17 cellular contexts compared by ENCODE assay signal in the genomic region with DNA sequence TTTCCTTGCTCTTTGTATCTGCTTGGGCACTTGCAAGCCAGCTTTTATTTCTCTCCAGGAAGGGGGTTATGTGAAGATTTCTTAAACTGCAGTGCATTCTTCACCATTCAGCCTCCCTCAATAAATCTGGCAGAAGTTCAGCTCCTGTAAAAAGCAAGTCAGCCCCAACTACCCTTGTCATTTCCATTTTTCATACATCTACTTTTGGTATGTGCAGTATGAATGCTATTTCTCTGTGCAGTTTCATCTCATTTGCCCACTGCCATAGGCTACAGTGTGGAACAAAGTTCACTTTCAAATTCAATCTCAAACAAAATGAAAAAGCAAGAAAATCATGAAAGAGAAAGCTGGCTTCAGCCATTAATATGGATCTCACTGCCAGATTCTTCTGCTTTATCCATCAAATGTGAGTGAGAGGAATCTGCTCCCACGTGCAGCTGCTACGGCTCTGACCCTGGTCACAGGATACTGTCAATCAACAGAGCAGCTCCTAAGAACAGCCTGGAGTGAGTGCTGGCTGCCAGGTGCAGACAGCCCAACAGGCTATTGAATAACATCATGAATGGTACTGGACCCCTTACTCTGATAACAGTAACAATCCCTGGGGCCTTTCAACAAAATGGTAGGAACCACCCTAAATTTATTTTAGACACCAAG.
DNase-seq lines count a peak whose midpoint lies in the region; ATAC-seq lines count a peak whose summit lies in the region.
"Had no signal": no experiment of that assay in that cellular context is flagged by ENCODE, and none has a peak within 500 bp of the region (broad histone marks: within the 10 kb centered on the region; RNA-seq: fewer than 3 reads in every experiment).

No MANE protein-coding gene starts in this region.

- H3K36me3 ChIP-seq in adipocyte (ENCODE audit: control insufficient read depth, insufficient read depth, low read length, severe bottlenecking): no peaks in the 10 kb centered on the region
- H3K36me3 ChIP-seq: brain microvascular endothelial cell, vagina had no signal

- peaks cover 12% of the 10 kb centered on the region for H3K4me1 ChIP-seq in adipocyte (ENCODE audit: control insufficient read depth, insufficient read depth, low read length)
- H3K4me1 ChIP-seq: vagina had no signal

- no peaks in the 10 kb centered on the region for H3K27me3 ChIP-seq in adipocyte (replicated peaks; ENCODE audit: control insufficient read depth, insufficient read depth, low read length)
- no peaks in the 10 kb centered on the region for H3K27me3 ChIP-seq in layer of hippocampus (ENCODE audit: control insufficient read depth, insufficient read depth, low read length)
- H3K27me3 ChIP-seq: brain microvascular endothelial cell, vagina had no signal

- no peak overlapping the region for H3K9ac ChIP-seq in adipocyte (ENCODE audit: low read length)

- H3K27ac ChIP-seq in layer of hippocampus (ENCODE audit: low read depth, low read length): peak overlapping the region; percentile 71
- H3K27ac ChIP-seq: brain microvascular endothelial cell, vagina had no signal

- H3K4me3 ChIP-seq in adipocyte (ENCODE audit: low read length): no peak overlapping the region
- H3K4me3 ChIP-seq: vagina had no signal

- peaks cover 2% of the 10 kb centered on the region for H3K9me3 ChIP-seq in adipocyte (ENCODE audit: control insufficient read depth, low read length)
- H3K9me3 ChIP-seq: vagina had no signal

- ATAC-seq in HG03045 (IDR thresholded peaks at IDR 0.05; ENCODE audit: unreplicated experiment): no peak
- ATAC-seq in GM19328 (IDR thresholded peaks at IDR 0.05; ENCODE audit: unreplicated experiment): no peak
- ATAC-seq: naive thymus-derived CD4-positive, alpha-beta T cell; sciatic nerve had no signal

- DNase-seq in COLO668 (lab: John Stamatoyannopoulos, UW; ENCODE audit: unreplicated experiment) (peak; percentile 41), NCI-H1092 (lab: John Stamatoyannopoulos, UW) (peak; percentile 35), adipocyte (ENCODE audit: low read depth) (peak; percentile 79), mesenteric fat pad (ENCODE audit: low spot score) (no peak)
- DNase-seq in activated effector memory CD4-positive, alpha-beta T cell treated with anti-CD3 and anti-CD28 coated beads, Interleukin-2, amount 50 U/mL, for 16 hours: no peak
- DNase-seq: activated CD4-positive, alpha-beta T cell treated with anti-CD3 and anti-CD28 coated beads, Interleukin-2, amount 10 ng/mL, durations not matched to agents 24 days and 14 days; AML-193; brain microvascular endothelial cell; naive thymus-derived CD4-positive, alpha-beta T cell; NCI-H1694; stimulated activated naive CD4-positive, alpha-beta T cell treated with Interleukin-2 at 50 U/mL for 16 hours; T-helper 9 cell had no signal

Comparison
In these comparisons a context has a peak if more than half of its experiments do, and no peak if none do; other contexts are left out.
1. DNase-seq: peak in COLO668 (single experiment), NCI-H1092 (single experiment) and adipocyte (single experiment); none in activated effector memory CD4-positive, alpha-beta T cell treated with anti-CD3 and anti-CD28 coated beads, Interleukin-2, amount 50 U/mL, for 16 hours (single experiment) and mesenteric fat pad (single experiment).